8 cellular contexts compared by ENCODE assay signal in genomic region chr20:25389381-25389857, GRCh38. TPM values are rescaled to one million over a fixed set of nuclear protein-coding genes. Genes with fewer than 3 reads are reported as not detected.
DNase-seq lines count a peak whose midpoint lies in the region; ATAC-seq and TF ChIP-seq lines count a peak whose summit lies in the region.

No MANE protein-coding gene starts in this region.

- no peak for TF ChIP-seq EP300 in suprapubic skin (IDR thresholded peaks at IDR 0.05)

- 20% methylated on average over 12 of the region's 19 CpGs for WGBS in suprapubic skin

- TF ChIP-seq CTCF in astrocyte of the spinal cord (IDR thresholded peaks at IDR 0.05; ENCODE audit: low read depth, low read length), result no peak
- TF ChIP-seq CTCF in suprapubic skin (IDR thresholded peaks at IDR 0.05), result no peak

- no peaks in the 10 kb centered on the region for H3K9me3 ChIP-seq in Karpas-422 (ENCODE audit: low read length)
- H3K9me3 ChIP-seq in suprapubic skin, result no peaks in the 10 kb centered on the region

- peaks cover 59% of the 10 kb centered on the region for H3K79me2 ChIP-seq in Karpas-422 (ENCODE audit: low read length)

- DNase-seq in SIG-M5 treated with dmso at 0.1 percent for 504 hours (lab: John Stamatoyannopoulos, UW; ENCODE audit: unreplicated experiment) (peak; percentile 22), SIG-M5 (lab: John Stamatoyannopoulos, UW) (no peak), Karpas-422 (no peak), astrocyte of the spinal cord (ENCODE audit: low read depth, low spot score) (peak; percentile 50), suprapubic skin (ENCODE audit: low spot score in 2 of 2) (no peak)

- H3K4me2 ChIP-seq in Karpas-422 (ENCODE audit: low read depth, low read length, poor library complexity, severe bottlenecking), result peak overlapping the region; percentile 86

- H3K27me3 ChIP-seq in Karpas-422 (ENCODE audit: low read length) (no peaks in the 10 kb centered on the region), layer of hippocampus (ENCODE audit: control insufficient read depth, insufficient read depth, low read length) (no peaks in the 10 kb centered on the region), suprapubic skin (no peaks in the 10 kb centered on the region)

- in situ Hi-C loops in astrocyte of the spinal cord (cut with HindIII; ENCODE audit: low sequenced_read_pairs), result no loop called here

- TF ChIP-seq POLR2A in suprapubic skin (IDR thresholded peaks at IDR 0.05), result no peak

- no peak overlapping the region for H2AFZ ChIP-seq in Karpas-422 (ENCODE audit: low read length)

- H4K20me1 ChIP-seq in Karpas-422 (ENCODE audit: insufficient read depth, low read depth, low read length), result peaks cover 8% of the 10 kb centered on the region

- H3K36me3 ChIP-seq in Karpas-422 (ENCODE audit: insufficient read depth, low read length) (peaks cover 8% of the 10 kb centered on the region; the same call in 1 of the 2 replicates), suprapubic skin (no peaks in the 10 kb centered on the region)

- peaks cover 27% of the 10 kb centered on the region for H3K4me1 ChIP-seq in Karpas-422 (ENCODE audit: low read length)
- H3K4me1 ChIP-seq in suprapubic skin, result peaks cover 19% of the 10 kb centered on the region

- H3K9me2 ChIP-seq in Karpas-422 (replicated peaks; ENCODE audit: insufficient read depth, low read length), result no peaks in the 10 kb centered on the region

- peak overlapping the region; percentile 95 for H3K9ac ChIP-seq in Karpas-422 (ENCODE audit: low read length)

- H3K27ac ChIP-seq in Karpas-422 (ENCODE audit: low read length), result peak overlapping the region; percentile 62
- H3K27ac ChIP-seq in layer of hippocampus (ENCODE audit: low read depth, low read length), result peak overlapping the region; percentile 85
- H3K27ac ChIP-seq in suprapubic skin, result peak overlapping the region; percentile 94

- ATAC-seq in GM18868 (IDR thresholded peaks at IDR 0.05; ENCODE audit: unreplicated experiment) (no peak), HG02588 (IDR thresholded peaks at IDR 0.05; ENCODE audit: unreplicated experiment) (no peak)

- H3K4me3 ChIP-seq in Karpas-422 (ENCODE audit: low read length) (peak overlapping the region; percentile 99), astrocyte of the spinal cord (ENCODE audit: low read depth, low read length) (peak overlapping the region; percentile 76), suprapubic skin (peak overlapping the region; percentile 90)

RNA-seq across cellular contexts. Expression of gene ABHD12, which starts 1.2 kb away (rescaled TPM):
- 26.1 and 35.9 TPM in 2 replicates for total RNA-seq in Karpas-422 (2014; rRNA removed; shearing (Covaris generic); ENCODE audit: low replicate concordance)
- total RNA-seq in suprapubic skin, result 10 to 100 TPM; 41.6 to 75.8 (median 52.3) TPM

RNA-seq across cellular contexts. Expression of gene GINS1, which starts 18.1 kb away (rescaled TPM):
- total RNA-seq in Karpas-422 (2014; rRNA removed; shearing (Covaris generic); ENCODE audit: low replicate concordance), result 10.2 and 14.4 TPM in 2 replicates
- total RNA-seq in suprapubic skin, result 1 to 10 TPM; 2.4 to 3.6 (median 2.6) TPM

Comparison
In these comparisons a context has a peak if more than half of its experiments do, and no peak if none do; other contexts are left out.
1. DNase-seq: peak in SIG-M5 treated with dmso at 0.1 percent for 504 hours (single experiment) and astrocyte of the spinal cord (single experiment); none in SIG-M5 (single experiment), Karpas-422 (single experiment) and suprapubic skin (0 of 2).
2. Peak in every context shown above with its lines, with median percentiles within 50 percentile points of each other: H3K27ac ChIP-seq and H3K4me3 ChIP-seq.